Comparison of ENCODE assay signal across 1 cellular context in genomic region chr13:20773194-20774080, GRCh38.
TF ChIP-seq lines count a peak whose summit lies in the region.

EEF1AKMT1 (minus strand) TSS chr13:20773961; CDS start chr13:20757598, 16,363 bp downstream.

TF ChIP-seq in HepG2, 621 proteins besides CTCF, POLR2A, EP300 and RAD21 (continued from another document and continues in another):
- TF ChIP-seq MLXIP (CRISPR knock-in tag; IDR thresholded peaks at IDR 0.05; ENCODE audit: borderline replicate concordance) = no peak
- peak; percentile 59 to 75 for TF ChIP-seq HMGXB4 (CRISPR knock-in tag; IDR thresholded peaks at IDR 0.05; ENCODE audit: borderline replicate concordance in 1 of 2, low read depth in 1 of 2)
- no peak for TF ChIP-seq KIAA2018 (CRISPR knock-in tag; IDR thresholded peaks at IDR 0.05; ENCODE audit: borderline replicate concordance)
- TF ChIP-seq TCF12 (IDR thresholded peaks at IDR 0.05) = no peak
- TF ChIP-seq TCF12 (CRISPR knock-in tag; IDR thresholded peaks at IDR 0.05) = no peak
- no peak for TF ChIP-seq GPBP1L1 (CRISPR knock-in tag; IDR thresholded peaks at IDR 0.05)
- peak; percentile 17; the same call in 1 of the 2 replicates for TF ChIP-seq BCL6 (CRISPR knock-in tag; IDR thresholded peaks at IDR 0.05)
- TF ChIP-seq SNAPC2 (CRISPR knock-in tag; IDR thresholded peaks at IDR 0.05) = 0 out of 2 replicates have a peak, but pooled peaks have one; percentile 27
- peak; percentile 27; the same call in 1 of the 2 replicates for TF ChIP-seq SMAD1 (CRISPR knock-in tag; IDR thresholded peaks at IDR 0.05; ENCODE audit: borderline replicate concordance, low read depth)
- TF ChIP-seq ZNF354B (CRISPR knock-in tag; IDR thresholded peaks at IDR 0.05) = no peak
- TF ChIP-seq REXO4 (CRISPR knock-in tag; IDR thresholded peaks at IDR 0.05; ENCODE audit: borderline replicate concordance) = no peak
- no peak for TF ChIP-seq KAT2B (IDR thresholded peaks at IDR 0.05; ENCODE audit: borderline replicate concordance, low read depth, low read length)
- peak; percentile 67; the same call in 1 of the 2 replicates for TF ChIP-seq ZNF296 (CRISPR knock-in tag; conservative IDR thresholded peaks at IDR 0.05)
- TF ChIP-seq MBNL3 (CRISPR knock-in tag; conservative IDR thresholded peaks at IDR 0.05) = no peak
- no peak for TF ChIP-seq ZNF383 (CRISPR knock-in tag; IDR thresholded peaks at IDR 0.05; ENCODE audit: borderline replicate concordance)
- TF ChIP-seq ZKSCAN5 (CRISPR knock-in tag; IDR thresholded peaks at IDR 0.05) = no peak; the same call in 1 of the 2 replicates
- TF ChIP-seq TRAFD1 (CRISPR knock-in tag; IDR thresholded peaks at IDR 0.05; ENCODE audit: borderline replicate concordance) = 0 out of 2 replicates have a peak, but pooled peaks have one; percentile 34
- no peak for TF ChIP-seq GLI4 (CRISPR knock-in tag; IDR thresholded peaks at IDR 0.05; ENCODE audit: borderline replicate concordance)
- TF ChIP-seq ZNF280D (CRISPR knock-in tag; IDR thresholded peaks at IDR 0.05) = peak; percentile 95
- no peak for TF ChIP-seq ZUFSP (CRISPR knock-in tag; IDR thresholded peaks at IDR 0.05; ENCODE audit: borderline replicate concordance)
- peak; percentile 87; the same call in 1 of the 2 replicates for TF ChIP-seq BORCS8-MEF2B (CRISPR knock-in tag; IDR thresholded peaks at IDR 0.05)
- TF ChIP-seq ZNF749 (CRISPR knock-in tag; IDR thresholded peaks at IDR 0.05; ENCODE audit: borderline replicate concordance) = peak; percentile 75; the same call in 1 of the 2 replicates
- TF ChIP-seq ZNF737 (CRISPR knock-in tag; IDR thresholded peaks at IDR 0.05; ENCODE audit: borderline replicate concordance) = peak; percentile 78
- TF ChIP-seq SPEN (CRISPR knock-in tag; IDR thresholded peaks at IDR 0.05; ENCODE audit: low read depth) = peak; percentile 85
- no peak for TF ChIP-seq NFYC (CRISPR knock-in tag; IDR thresholded peaks at IDR 0.05)
- peak; percentile 89; the same call in 1 of the 2 replicates for TF ChIP-seq ZBTB4 (CRISPR knock-in tag; IDR thresholded peaks at IDR 0.05; ENCODE audit: borderline replicate concordance)
- peak; percentile 67 for TF ChIP-seq MED1 (CRISPR knock-in tag; IDR thresholded peaks at IDR 0.05)
- TF ChIP-seq TOE1 (CRISPR knock-in tag; IDR thresholded peaks at IDR 0.05) = no peak
- peak; percentile 9; the same call in 1 of the 3 replicates for TF ChIP-seq MXI1 (IDR thresholded peaks at IDR 0.05; ENCODE audit: borderline replicate concordance, low read depth, low read length)
